19 cellular contexts compared by ENCODE assay signal in the genomic region with DNA sequence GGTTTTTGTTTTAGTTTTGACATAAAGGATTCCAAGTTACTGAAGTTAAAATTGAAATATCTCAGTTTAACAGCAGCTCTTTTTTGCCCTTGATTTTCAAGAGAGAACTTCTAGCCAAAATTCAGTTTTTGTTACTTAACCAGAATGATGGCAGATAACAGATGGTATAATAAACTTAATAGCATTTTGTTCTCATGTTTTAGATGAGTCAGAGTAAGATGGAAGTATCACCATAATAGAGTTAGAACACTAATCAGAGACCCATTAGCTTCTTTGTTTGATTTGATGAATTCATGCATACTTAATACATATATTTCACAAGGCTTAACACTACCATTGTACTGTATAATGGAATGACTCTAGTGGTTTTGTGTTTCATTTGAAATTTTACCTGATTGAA.
"Had no signal": no experiment of that assay in that cellular context is flagged by ENCODE, and none has a peak within 500 bp of the region (broad histone marks: within the 10 kb centered on the region; RNA-seq: fewer than 3 reads in every experiment).

No MANE protein-coding gene starts in this region.

- DNase-seq: dermis blood vessel endothelial cell; dorsolateral prefrontal cortex; effector CD4-positive, alpha-beta T cell; effector memory CD4-positive, alpha-beta T cell; erythroblast; esophagus squamous epithelium; foreskin melanocyte; gastrocnemius medialis; glutamatergic neuron; head of caudate nucleus; heart right ventricle; hippocampal formation; left cardiac atrium; left lung; left ventricle myocardium superior; lower lobe of right lung; mucosa of descending colon had no signal

- H3K27ac ChIP-seq: coronary artery, dorsolateral prefrontal cortex, esophagus squamous epithelium, gastrocnemius medialis, heart right ventricle, left lung, lower lobe of right lung had no signal

- ATAC-seq: esophagus mucosa, gastrocnemius medialis, heart right ventricle, left cardiac atrium, left lung, left ventricle myocardium superior, lower lobe of right lung, mucosa of descending colon had no signal

- H3K9me3 ChIP-seq: esophagus squamous epithelium, gastrocnemius medialis, heart right ventricle, left lung, lower lobe of right lung, mucosa of descending colon had no signal

- H3K4me1 ChIP-seq: esophagus squamous epithelium, gastrocnemius medialis, heart right ventricle, left lung, lower lobe of right lung had no signal

- H3K4me3 ChIP-seq: coronary artery, dorsolateral prefrontal cortex, esophagus squamous epithelium, gastrocnemius medialis, heart right ventricle, left lung, lower lobe of right lung, mucosa of descending colon had no signal

- H3K27me3 ChIP-seq: dorsolateral prefrontal cortex, esophagus squamous epithelium, gastrocnemius medialis, heart right ventricle, left lung had no signal
